ENCODE assay signal across 18 cellular contexts in the genomic region with DNA sequence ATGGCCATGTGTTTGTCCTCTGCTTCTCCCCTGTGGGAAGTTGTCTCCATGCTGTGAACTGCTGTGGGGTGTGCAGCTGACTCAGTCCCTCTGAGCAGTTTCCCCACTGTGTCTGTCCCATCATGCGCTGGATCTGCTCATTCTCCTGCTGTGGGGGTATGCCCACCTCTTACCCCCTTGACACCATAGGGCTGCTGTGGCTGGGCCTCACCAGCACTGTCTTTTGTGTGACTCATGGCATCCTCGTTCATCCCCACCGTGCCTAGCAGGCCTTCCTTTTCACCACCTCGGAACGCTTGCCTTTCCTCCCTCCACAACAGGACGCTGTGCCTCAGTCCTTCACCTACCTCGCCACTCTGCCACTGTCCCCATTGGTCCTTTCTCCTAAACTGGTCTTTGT. TPM values are rescaled to one million over a fixed set of nuclear protein-coding genes. Genes with fewer than 3 reads are reported as not detected.
A peak's percentile ranks its signal among the peaks of the same experiment; 100 is the strongest.
DNase-seq lines count a peak whose midpoint lies in the region; ATAC-seq, FAIRE-seq and TF ChIP-seq lines count a peak whose summit lies in the region.
"Had no signal": no experiment of that assay in that cellular context is flagged by ENCODE, and none has a peak within 500 bp of the region (broad histone marks: within the 10 kb centered on the region; RNA-seq: fewer than 3 reads in every experiment).

No MANE protein-coding gene starts in this region.

- peaks cover 51% of the 10 kb centered on the region for H3K4me1 Mint-ChIP-seq in activated T-helper 1 cell treated with anti-CD3 and anti-CD28 coated beads, Interleukin-12 subunit alpha, Interleukin-12 subunit beta, Interleukin-2, Interleukin-4 antibody, amounts not matched to agents 30 ng/mL and 10 ng/mL and 1 ng/mL, durations not matched to agents 14 hours and 24 hours and 36 hours (ENCODE audit: low read depth)
- H3K4me1 Mint-ChIP-seq in Calu3 (ENCODE audit: low read depth, unreplicated experiment): no peaks in the 10 kb centered on the region

- H3K4ac ChIP-seq in mesenchymal stem cell (ENCODE audit: low read depth in 1 of 2, low read length in 2 of 2): no peak overlapping the region

- ATAC-seq in HG02852 (IDR thresholded peaks at IDR 0.05; ENCODE audit: unreplicated experiment): no peak
- ATAC-seq: lower lobe of right lung, sciatic nerve had no signal

- H3K9me3 ChIP-seq in BLaER1 (no peaks in the 10 kb centered on the region), mesenchymal stem cell (ENCODE audit: control insufficient read depth, low read length) (no peaks in the 10 kb centered on the region), tibial artery (no peaks in the 10 kb centered on the region)
- H3K9me3 ChIP-seq: lower lobe of right lung, vagina had no signal

- H3K18ac ChIP-seq in mesenchymal stem cell (ENCODE audit: low read depth in 1 of 2, low read length in 2 of 2): no peak overlapping the region

- DNase-seq in GM12891 (ENCODE audit: insufficient read length, low spot score): no peak
- no peak for DNase-seq in activated T-helper 1 cell treated with anti-CD3 and anti-CD28 coated beads, Interleukin-12 subunit alpha, Interleukin-12 subunit beta, Interleukin-2, Interleukin-4 antibody, amounts not matched to agents 30 ng/mL and 10 ng/mL and 1 ng/mL, durations not matched to agents 14 hours and 24 hours and 36 hours (ENCODE audit: low spot score)
- no peak for DNase-seq in mesenchymal stem cell
- DNase-seq in Calu3: no peak
- no peak for DNase-seq in tibial artery
- DNase-seq in H54 (ENCODE audit: insufficient read length, low spot score): no peak
- DNase-seq: activated CD4-positive, alpha-beta T cell treated with anti-CD3 and anti-CD28 coated beads, Interleukin-2, amount 50 U/mL, for 1 hour; central memory CD4-positive, alpha-beta T cell; DMS79 treated with DMSO at 0.1 percent for 48 hours; HCEC 1CT; lower lobe of right lung; NCI-H2107; NCI-H82 had no signal

- H4K8ac ChIP-seq in mesenchymal stem cell (ENCODE audit: low read length): peak overlapping the region; percentile 65

- H3K36me3 Mint-ChIP-seq in activated T-helper 1 cell treated with anti-CD3 and anti-CD28 coated beads, Interleukin-12 subunit alpha, Interleukin-12 subunit beta, Interleukin-2, Interleukin-4 antibody, amounts not matched to agents 30 ng/mL and 10 ng/mL and 1 ng/mL, durations not matched to agents 14 hours and 24 hours and 36 hours (ENCODE audit: low read depth): peaks cover 2% of the 10 kb centered on the region
- no peaks in the 10 kb centered on the region for H3K36me3 Mint-ChIP-seq in Calu3 (ENCODE audit: insufficient read depth, unreplicated experiment)

- H2BK120ac ChIP-seq in mesenchymal stem cell (ENCODE audit: low read depth, low read length): no peak overlapping the region

- H3K4me3 ChIP-seq in BLaER1 (no peak overlapping the region), mesenchymal stem cell (ENCODE audit: insufficient read depth in 1 of 2, low read depth in 1 of 2, low read length in 2 of 2) (no peak overlapping the region), tibial artery (no peak overlapping the region)
- H3K4me3 ChIP-seq: lower lobe of right lung, vagina had no signal

- no peaks in the 10 kb centered on the region for H3K27me3 ChIP-seq in BLaER1
- peaks cover 0 to 12% of the 10 kb centered on the region in 2 experiments for H3K27me3 ChIP-seq in mesenchymal stem cell (ENCODE audit: control insufficient read depth in 1 of 2, insufficient read depth in 1 of 2, low read length in 2 of 2)
- H3K27me3 ChIP-seq in tibial artery: peaks cover 0 to 3% of the 10 kb centered on the region in 2 donors
- H3K27me3 ChIP-seq: vagina had no signal

- H4K91ac ChIP-seq in mesenchymal stem cell (ENCODE audit: low read length): peak overlapping the region; percentile 18

- H4K20me1 ChIP-seq in BLaER1: no peaks in the 10 kb centered on the region

- peak overlapping the region; percentile 59 for H3K27ac Mint-ChIP-seq in activated T-helper 1 cell treated with anti-CD3 and anti-CD28 coated beads, Interleukin-12 subunit alpha, Interleukin-12 subunit beta, Interleukin-2, Interleukin-4 antibody, amounts not matched to agents 30 ng/mL and 10 ng/mL and 1 ng/mL, durations not matched to agents 14 hours and 24 hours and 36 hours
- H3K27ac Mint-ChIP-seq in Calu3 (ENCODE audit: unreplicated experiment): no peak overlapping the region

- no peak overlapping the region for H2BK5ac ChIP-seq in mesenchymal stem cell (ENCODE audit: low read depth, low read length, poor library complexity, severe bottlenecking)

- H3K4me1 ChIP-seq in BLaER1: peaks cover 47% of the 10 kb centered on the region
- H3K4me1 ChIP-seq in mesenchymal stem cell (ENCODE audit: control insufficient read depth, insufficient read depth, low read depth, low read length): peaks cover 14% of the 10 kb centered on the region
- no peaks in the 10 kb centered on the region for H3K4me1 ChIP-seq in tibial artery
- H3K4me1 ChIP-seq: vagina had no signal

- no peaks in the 10 kb centered on the region for H3K79me1 ChIP-seq in mesenchymal stem cell (replicated peaks; ENCODE audit: low read length, poor library complexity, severe bottlenecking)

- TF ChIP-seq POLR2A in GM12891 (IDR thresholded peaks at IDR 0.05; ENCODE audit: low read depth, low read length): no peak
- TF ChIP-seq POLR2A in H54 (IDR thresholded peaks at IDR 0.05; ENCODE audit: low read depth, low read length): no peak

- H3K4me2 ChIP-seq in BLaER1: no peak overlapping the region
- H3K4me2 ChIP-seq in mesenchymal stem cell (ENCODE audit: low read length, poor library complexity, severe bottlenecking): no peak overlapping the region

- H2AFZ ChIP-seq in mesenchymal stem cell (ENCODE audit: low read depth, low read length): no peak overlapping the region

- FAIRE-seq in GM12891 (lab: Jason Lieb, UNC): peak; percentile 72
- no peak for FAIRE-seq in H54 (lab: Jason Lieb, UNC)
- FAIRE-seq: frontal cortex had no signal

- H3K23ac ChIP-seq in mesenchymal stem cell (ENCODE audit: low read length in 2 of 2): no peak overlapping the region

- H3K27ac ChIP-seq in BLaER1 (peak overlapping the region; percentile 43), mesenchymal stem cell (ENCODE audit: low read length, poor library complexity, severe bottlenecking) (peak overlapping the region; percentile 36), tibial artery (no peak overlapping the region)
- H3K27ac ChIP-seq: lower lobe of right lung, vagina had no signal

- H3K36me3 ChIP-seq in BLaER1 (peaks cover 57% of the 10 kb centered on the region), mesenchymal stem cell (ENCODE audit: control insufficient read depth in 1 of 2, insufficient read depth in 2 of 2, low read depth in 1 of 2, low read length in 2 of 2) (peaks cover 0 to 31% of the 10 kb centered on the region in 2 experiments), tibial artery (peaks cover 0 to 22% (median 0%) of the 10 kb centered on the region in 3 donors)

- no peak overlapping the region for H2BK15ac ChIP-seq in mesenchymal stem cell (ENCODE audit: low read depth, poor library complexity, severe bottlenecking)

- H3K9ac ChIP-seq in BLaER1: peak overlapping the region; percentile 35; the same call in 1 of the 2 replicates
- H3K9ac ChIP-seq in mesenchymal stem cell (ENCODE audit: low read length): no peak overlapping the region

- no TSS peak for BruUV-seq in Calu3 (replicated peaks; lab: Mats Ljungman, UMichigan)

- no peaks in the 10 kb centered on the region for H3K27me3 Mint-ChIP-seq in activated T-helper 1 cell treated with anti-CD3 and anti-CD28 coated beads, Interleukin-12 subunit alpha, Interleukin-12 subunit beta, Interleukin-2, Interleukin-4 antibody, amounts not matched to agents 30 ng/mL and 10 ng/mL and 1 ng/mL, durations not matched to agents 14 hours and 24 hours and 36 hours (ENCODE audit: insufficient read depth)
- peaks cover 29% of the 10 kb centered on the region for H3K27me3 Mint-ChIP-seq in Calu3 (ENCODE audit: unreplicated experiment)

- no peak overlapping the region for H3K4me3 Mint-ChIP-seq in activated T-helper 1 cell treated with anti-CD3 and anti-CD28 coated beads, Interleukin-12 subunit alpha, Interleukin-12 subunit beta, Interleukin-2, Interleukin-4 antibody, amounts not matched to agents 30 ng/mL and 10 ng/mL and 1 ng/mL, durations not matched to agents 14 hours and 24 hours and 36 hours
- no peak overlapping the region for H3K4me3 Mint-ChIP-seq in Calu3 (ENCODE audit: low read depth, unreplicated experiment)

- no peak overlapping the region for H3K14ac ChIP-seq in mesenchymal stem cell (ENCODE audit: low read length in 2 of 2)

- TF ChIP-seq CTCF in Calu3 (IDR thresholded peaks at IDR 0.05; ENCODE audit: unreplicated experiment): no peak
- no peak for TF ChIP-seq CTCF in tibial artery (IDR thresholded peaks at IDR 0.05)

- WGBS in mesenchymal stem cell: 72% methylated on average over 7 of the region's 7 CpGs

- no peak overlapping the region for H2BK12ac ChIP-seq in mesenchymal stem cell (ENCODE audit: low read length in 2 of 2)

- CTCF ChIA-PET in Calu3 (lab: Charles Lee): no interaction called here

- intact Hi-C loops in activated T-helper 1 cell treated with anti-CD3 and anti-CD28 coated beads, Interleukin-12 subunit alpha, Interleukin-12 subunit beta, Interleukin-2, Interleukin-4 antibody, amounts not matched to agents 30 ng/mL and 10 ng/mL and 1 ng/mL, durations not matched to agents 14 hours and 24 hours and 36 hours (cut with micrococcal nuclease): loop anchor here (1.0 to 2.0 kb wide), 4 partner anchors 15 to 245 kb away; no protein-coding TSS in a partner anchor
- intact Hi-C loops in Calu3 (cut with micrococcal nuclease; ENCODE audit: unreplicated experiment): loop anchor here (1.0 to 5.0 kb wide), 4 partner anchors 67 to 250 kb away; no protein-coding TSS in a partner anchor
- intact Hi-C loops in tibial artery (cut with DNase I; ENCODE audit: low total_unique reads): no loop called here

- no peaks in the 10 kb centered on the region for H3K9me3 Mint-ChIP-seq in activated T-helper 1 cell treated with anti-CD3 and anti-CD28 coated beads, Interleukin-12 subunit alpha, Interleukin-12 subunit beta, Interleukin-2, Interleukin-4 antibody, amounts not matched to agents 30 ng/mL and 10 ng/mL and 1 ng/mL, durations not matched to agents 14 hours and 24 hours and 36 hours
- no peaks in the 10 kb centered on the region for H3K9me3 Mint-ChIP-seq in Calu3 (ENCODE audit: low read depth, unreplicated experiment)

- no peak overlapping the region for H2AK5ac ChIP-seq in mesenchymal stem cell (ENCODE audit: low read length, severe bottlenecking)

TF ChIP-seq in GM12891, 5 proteins besides CTCF, POLR2A, EP300 and RAD21 (continues in another document):
- TF ChIP-seq POU2F2 (IDR thresholded peaks at IDR 0.05; ENCODE audit: low read depth, low read length) (no peak), POLR2AphosphoS5 (IDR thresholded peaks at IDR 0.05; ENCODE audit: low read depth, low read length) (no peak), SPI1 (IDR thresholded peaks at IDR 0.05; ENCODE audit: low read depth, low read length) (no peak), PAX5 (IDR thresholded peaks at IDR 0.05; ENCODE audit: insufficient read depth, low read length, severe bottlenecking) (no peak)

RNA-seq across cellular contexts. Expression of a gene that starts 27.3 kb away (rescaled TPM):
- polyA plus RNA-seq in GM12891 (2012; ENCODE audit: low read depth, missing spikeins): 0.78 TPM
- not detected in 2 replicates for total RNA-seq in activated T-helper 1 cell treated with anti-CD3 and anti-CD28 coated beads, Interleukin-12 subunit alpha, Interleukin-12 subunit beta, Interleukin-2, Interleukin-4 antibody, amounts not matched to agents 30 ng/mL and 10 ng/mL and 1 ng/mL, durations not matched to agents 14 hours and 24 hours and 36 hours
- polyA plus RNA-seq in mesenchymal stem cell (2013, experiment 1 of 2): 9.6 TPM
- 8.8 TPM for polyA plus RNA-seq in mesenchymal stem cell (2013, experiment 2 of 2)
- total RNA-seq in Calu3 (2022): 2.0 and 2.3 TPM in 2 replicates

Comparison
In these comparisons a context has a peak if more than half of its experiments do, and no peak if none do; other contexts are left out.
1. H3K27ac ChIP-seq: peak in BLaER1 (single experiment) and mesenchymal stem cell (single experiment); none in tibial artery (0 of 2).